In the genomic region with DNA sequence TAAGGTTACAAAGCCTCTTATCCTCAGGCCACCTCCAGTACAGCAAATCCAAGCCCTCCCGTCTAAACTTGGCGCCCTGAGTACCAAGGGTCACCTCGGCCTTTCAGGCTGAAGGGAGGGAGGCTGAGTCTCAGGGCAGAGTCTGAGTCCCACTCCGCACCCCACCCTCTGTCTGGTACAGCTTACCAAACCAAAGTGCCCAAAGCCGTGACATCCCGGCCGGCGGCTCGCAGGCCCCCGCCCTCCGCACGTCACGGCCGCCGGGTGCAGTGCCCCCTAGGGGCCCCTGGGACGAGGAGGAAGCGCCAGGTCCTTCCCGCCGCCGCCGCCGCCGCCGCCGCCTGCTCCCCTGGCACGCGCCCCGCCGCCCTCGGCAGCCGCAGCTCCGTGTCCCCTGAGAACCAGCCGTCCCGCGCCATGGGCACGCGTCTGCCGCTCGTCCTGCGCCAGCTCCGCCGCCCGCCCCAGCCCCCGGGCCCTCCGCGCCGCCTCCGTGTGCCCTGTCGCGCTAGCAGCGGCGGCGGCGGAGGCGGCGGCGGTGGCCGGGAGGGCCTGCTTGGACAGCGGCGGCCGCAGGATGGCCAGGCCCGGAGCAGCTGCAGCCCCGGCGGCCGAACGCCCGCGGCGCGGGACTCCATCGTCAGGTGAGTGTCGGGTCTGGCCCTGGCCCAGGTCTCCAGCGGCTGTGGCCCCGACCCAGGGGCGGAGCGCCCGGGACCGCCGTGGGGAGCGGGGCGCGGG, we compare ENCODE assay signal across 8 cellular contexts. TPM values are rescaled to one million over a fixed set of nuclear protein-coding genes. Genes with fewer than 3 reads are reported as not detected.
DNase-seq lines count a peak whose midpoint lies in the region; ATAC-seq, FAIRE-seq and TF ChIP-seq lines count a peak whose summit lies in the region.

A gene (plus strand): TSS at position 297 of the 741 bp plus-strand sequence. CDS start 121 bp downstream, at position 418.

- H3F3A ChIP-seq in neural cell (ENCODE audit: insufficient read depth, low read length, poor library complexity, severe bottlenecking): peaks cover 7% of the 10 kb centered on the region

- H3K4me1 ChIP-seq in stomach: peaks cover 5 to 22% (median 14%) of the 10 kb centered on the region in 4 donors

- FAIRE-seq in D721Med (lab: Jason Lieb, UNC): no peak

- no peaks in the 10 kb centered on the region for H4K20me1 ChIP-seq in neural cell (ENCODE audit: insufficient read depth)

- peak within 1 kb of the TSS; percentile 92 for H3K9ac ChIP-seq in neural cell (ENCODE audit: low read length)

- H3K4me3 ChIP-seq in HL-60 (replicated peaks; ENCODE audit: insufficient read depth, low read length) (peak within 1 kb of the TSS; percentile 85), neural cell (ENCODE audit: low read length) (peak within 1 kb of the TSS; percentile 92), stomach (peak within 1 kb of the TSS; percentile 80 to 98 (median 90))

- TF ChIP-seq POLR2A in stomach (IDR thresholded peaks at IDR 0.05): no peak

- TF ChIP-seq RAD21 in neural cell (conservative IDR thresholded peaks at IDR 0.05): no peak

- H3K36me3 ChIP-seq in neural cell (ENCODE audit: insufficient read depth, low read length) (no peaks in the 10 kb centered on the region), stomach (no peaks in the 10 kb centered on the region)

- H3K9me3 ChIP-seq in neural cell (ENCODE audit: low read length) (no peaks in the 10 kb centered on the region), stomach (no peaks in the 10 kb centered on the region)

- no peaks in the 10 kb centered on the region for H3K79me2 ChIP-seq in neural cell (replicated peaks; ENCODE audit: insufficient read depth, low read length)

- TF ChIP-seq CTCF in D721Med (IDR thresholded peaks at IDR 0.05; ENCODE audit: insufficient read depth, missing control alignments) (peak; percentile 42), HL-60 (IDR thresholded peaks at IDR 0.05; ENCODE audit: insufficient read depth, low read length) (no peak), neural cell (IDR thresholded peaks at IDR 0.05; ENCODE audit: poor library complexity, severe bottlenecking) (peak; percentile 73), stomach (IDR thresholded peaks at IDR 0.05) (peak in 4 of 7 experiments; percentile 10 to 68 (median 40))

- H3K27me3 ChIP-seq in HL-60 (ENCODE audit: insufficient read depth, poor library complexity, severe bottlenecking) (no peaks in the 10 kb centered on the region), neural cell (ENCODE audit: insufficient read depth, low read depth, low read length) (no peaks in the 10 kb centered on the region), stomach (no peaks in the 10 kb centered on the region)

- TF ChIP-seq EP300 in neural cell (conservative IDR thresholded peaks at IDR 0.05; ENCODE audit: poor library complexity, severe bottlenecking) (no peak), stomach (IDR thresholded peaks at IDR 0.05) (no peak)

- peak within 1 kb of the TSS; percentile 65 for H3K4me2 ChIP-seq in neural cell (ENCODE audit: low read length)

- peak within 1 kb of the TSS; percentile 75 for H2AFZ ChIP-seq in neural cell (ENCODE audit: low read depth, low read length)

- intact Hi-C loops in stomach (cut with DNase I; ENCODE audit: low total_unique reads): no loop called here

- H3K27ac ChIP-seq in HL-60 (replicated peaks) (peak within 1 kb of the TSS; percentile 81), neural cell (ENCODE audit: low read length) (peak within 1 kb of the TSS; percentile 89), stomach (peak within 1 kb of the TSS; percentile 80 to 92 (median 86))

- peak; percentile 84 for ATAC-seq in GM19467 (IDR thresholded peaks at IDR 0.05; ENCODE audit: unreplicated experiment)

- H3K9me2 ChIP-seq in neural cell (ENCODE audit: insufficient read depth, low read length): no peaks in the 10 kb centered on the region

- DNase-seq in D721Med (ENCODE audit: insufficient read length, low spot score) (peak; percentile 81), HL-60 (ENCODE audit: low read depth in 1 of 2, low spot score in 1 of 2) (peak; percentile 50 to 78), RPMI7951 (ENCODE audit: low read depth) (peak; percentile 86), fibroblast of the conjunctiva (ENCODE audit: low read depth) (peak; percentile 69), stomach (peak; percentile 68)
- DNase-seq in activated effector memory CD4-positive, alpha-beta T cell treated with Interleukin-2 at 50 U/mL for 16 hours: peak; percentile 64

- WGBS in stomach, 5 donors: 0 to 2% (median 1%) methylated on average over 16 to 71 of the region's 82 CpGs

TF ChIP-seq in neural cell, 6 proteins besides CTCF, POLR2A, EP300 and RAD21:
- TF ChIP-seq MXI1 (conservative IDR thresholded peaks at IDR 0.05; ENCODE audit: poor library complexity, severe bottlenecking): no peak
- no peak for TF ChIP-seq POLR2AphosphoS5 (IDR thresholded peaks at IDR 0.05)
- TF ChIP-seq, protein P1, sequence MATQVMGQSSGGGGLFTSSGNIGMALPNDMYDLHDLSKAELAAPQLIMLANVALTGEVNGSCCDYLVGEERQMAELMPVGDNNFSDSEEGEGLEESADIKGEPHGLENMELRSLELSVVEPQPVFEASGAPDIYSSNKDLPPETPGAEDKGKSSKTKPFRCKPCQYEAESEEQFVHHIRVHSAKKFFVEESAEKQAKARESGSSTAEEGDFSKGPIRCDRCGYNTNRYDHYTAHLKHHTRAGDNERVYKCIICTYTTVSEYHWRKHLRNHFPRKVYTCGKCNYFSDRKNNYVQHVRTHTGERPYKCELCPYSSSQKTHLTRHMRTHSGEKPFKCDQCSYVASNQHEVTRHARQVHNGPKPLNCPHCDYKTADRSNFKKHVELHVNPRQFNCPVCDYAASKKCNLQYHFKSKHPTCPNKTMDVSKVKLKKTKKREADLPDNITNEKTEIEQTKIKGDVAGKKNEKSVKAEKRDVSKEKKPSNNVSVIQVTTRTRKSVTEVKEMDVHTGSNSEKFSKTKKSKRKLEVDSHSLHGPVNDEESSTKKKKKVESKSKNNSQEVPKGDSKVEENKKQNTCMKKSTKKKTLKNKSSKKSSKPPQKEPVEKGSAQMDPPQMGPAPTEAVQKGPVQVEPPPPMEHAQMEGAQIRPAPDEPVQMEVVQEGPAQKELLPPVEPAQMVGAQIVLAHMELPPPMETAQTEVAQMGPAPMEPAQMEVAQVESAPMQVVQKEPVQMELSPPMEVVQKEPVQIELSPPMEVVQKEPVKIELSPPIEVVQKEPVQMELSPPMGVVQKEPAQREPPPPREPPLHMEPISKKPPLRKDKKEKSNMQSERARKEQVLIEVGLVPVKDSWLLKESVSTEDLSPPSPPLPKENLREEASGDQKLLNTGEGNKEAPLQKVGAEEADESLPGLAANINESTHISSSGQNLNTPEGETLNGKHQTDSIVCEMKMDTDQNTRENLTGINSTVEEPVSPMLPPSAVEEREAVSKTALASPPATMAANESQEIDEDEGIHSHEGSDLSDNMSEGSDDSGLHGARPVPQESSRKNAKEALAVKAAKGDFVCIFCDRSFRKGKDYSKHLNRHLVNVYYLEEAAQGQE (IDR thresholded peaks at IDR 0.05; ENCODE audit: borderline replicate concordance): no peak
- TF ChIP-seq SMC3 (conservative IDR thresholded peaks at IDR 0.05; ENCODE audit: poor library complexity): no peak
- TF ChIP-seq EZH2 (IDR thresholded peaks at IDR 0.05; ENCODE audit: borderline replicate concordance, insufficient read depth, low read length, poor library complexity, severe bottlenecking): no peak
- no peak for TF ChIP-seq TAF1 (IDR thresholded peaks at IDR 0.05; ENCODE audit: low read depth)

RNA-seq across cellular contexts. Expression of the gene that starts here (rescaled TPM):
- 21.5 and 21.6 TPM in 2 replicates for total RNA-seq in RPMI7951 (2014; rRNA removed; shearing (Covaris generic))
- polyA plus RNA-seq in neural cell (6.3 and 11.0 TPM in 2 replicates), stomach (1 to 10 TPM; 1.8 to 4.4 (median 3.9) TPM)
- polyA minus RNA-seq in neural cell: 12.4 and 14.1 TPM in 2 replicates
- 10 to 100 TPM in 3 of 5 donors, 1 to 10 TPM in 2; 8.8 to 16.3 (median 13.8) TPM for total RNA-seq in stomach

Comparison
In these comparisons a context has a peak if more than half of its experiments do, and no peak if none do; other contexts are left out.
1. Peak in every context shown above with its lines: DNase-seq, ATAC-seq, H3K4me3 ChIP-seq and H3K27ac ChIP-seq.